ENCODE assay signal across 13 cellular contexts in the genomic region with DNA sequence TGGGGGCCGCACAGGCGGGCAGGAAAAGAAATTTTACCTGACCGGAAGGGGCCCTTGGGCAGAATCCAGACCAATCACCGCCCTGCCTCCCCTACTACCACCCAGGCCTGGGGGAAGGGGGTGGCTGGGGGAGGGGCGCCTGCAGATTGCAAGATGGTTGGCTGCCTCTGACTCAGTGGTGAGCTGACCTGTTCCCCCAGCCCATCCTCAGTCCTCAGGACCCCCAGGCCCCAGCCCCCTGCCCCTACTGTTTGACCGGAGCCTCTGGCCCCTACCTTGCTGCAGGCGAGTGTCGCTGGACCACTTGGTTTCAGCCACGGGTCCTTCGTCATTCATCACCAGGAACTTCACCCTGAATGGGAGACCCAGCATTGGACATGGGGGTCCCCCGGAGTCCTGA. TPM values are rescaled to one million over a fixed set of nuclear protein-coding genes. Genes with fewer than 3 reads are reported as not detected.
DNase-seq lines count a peak whose midpoint lies in the region; ATAC-seq and TF ChIP-seq lines count a peak whose summit lies in the region.
"Not testable (repeated sequence)": the region's sequence is repeated elsewhere in the genome, so short reads cannot be mapped to it uniquely, and the experiment has no call there.
"Had no signal": no experiment of that assay in that cellular context is flagged by ENCODE, and none has a peak within 500 bp of the region (broad histone marks: within the 10 kb centered on the region; RNA-seq: fewer than 3 reads in every experiment).

No MANE protein-coding gene starts in this region.

- H3K4me2 ChIP-seq in GM23338; Karpas-422 (ENCODE audit: low read depth, low read length, poor library complexity, severe bottlenecking); hepatocyte: not testable (repeated sequence)

- intact Hi-C loops in activated CD4-positive, alpha-beta T cell treated with anti-CD3 and anti-CD28 coated beads for 36 hours (cut with DNase I, micrococcal nuclease); colonic mucosa (cut with DNase I): not testable (repeated sequence)

- not testable (repeated sequence) for H3K27ac ChIP-seq in GM23338 (ENCODE audit: low read depth); Karpas-422 (ENCODE audit: low read length); colonic mucosa; hepatocyte

- not testable (repeated sequence) for H3K36me3 Mint-ChIP-seq in GM23338 (ENCODE audit: low read depth); activated CD4-positive, alpha-beta T cell treated with anti-CD3 and anti-CD28 coated beads for 36 hours (ENCODE audit: low read depth); naive B cell; stimulated activated naive B cell treated with anti-CD40 and anti-IgM and Interleukin-4, amounts not matched to agents 10 μg/mL and 1 μg/mL and 100 μg/mL, for 72 hours

- 90% methylated on average over 6 of the region's 11 CpGs for WGBS in hepatocyte (ENCODE audit: low lambda C conversion rate, missing lambda C conversion rate)

- H3K9me3 Mint-ChIP-seq in GM23338; activated CD4-positive, alpha-beta T cell treated with anti-CD3 and anti-CD28 coated beads for 36 hours (ENCODE audit: low read depth); naive B cell; stimulated activated naive B cell treated with anti-CD40 and anti-IgM and Interleukin-4, amounts not matched to agents 10 μg/mL and 1 μg/mL and 100 μg/mL, for 72 hours: not testable (repeated sequence)

- not testable (repeated sequence) for H3K9me2 ChIP-seq in GM23338 (ENCODE audit: insufficient read depth); Karpas-422 (replicated peaks; ENCODE audit: insufficient read depth, low read length); hepatocyte (replicated peaks; ENCODE audit: insufficient read depth)

- H3K4me1 Mint-ChIP-seq in GM23338; activated CD4-positive, alpha-beta T cell treated with anti-CD3 and anti-CD28 coated beads for 36 hours; naive B cell; stimulated activated naive B cell treated with anti-CD40 and anti-IgM and Interleukin-4, amounts not matched to agents 10 μg/mL and 1 μg/mL and 100 μg/mL, for 72 hours: not testable (repeated sequence)

- not testable (repeated sequence) for H3K4me1 ChIP-seq in GM23338 (ENCODE audit: insufficient read depth); Karpas-422 (ENCODE audit: low read length); colonic mucosa; hepatocyte (ENCODE audit: insufficient read depth)

- CTCF ChIA-PET in activated CD4-positive, alpha-beta T cell treated with anti-CD3 and anti-CD28 coated beads for 36 hours (lab: Charles Lee), result not testable (repeated sequence)

- H3K9me3 ChIP-seq in Karpas-422 (ENCODE audit: low read length); colonic mucosa; hepatocyte (ENCODE audit: low read depth): not testable (repeated sequence)

- not testable (repeated sequence) for H3K36me3 ChIP-seq in GM23338 (ENCODE audit: insufficient read depth); Karpas-422 (ENCODE audit: insufficient read depth, low read length); colonic mucosa; hepatocyte (replicated peaks; ENCODE audit: insufficient read depth, low read depth)

- DNase-seq in Daoy (ENCODE audit: low read depth), result peak; percentile 6
- DNase-seq in GM23338 (ENCODE audit: low spot score), result peak; percentile 0
- DNase-seq in Karpas-422, result peak; percentile 34
- peak; percentile 6 for DNase-seq in activated CD4-positive, alpha-beta T cell treated with anti-CD3 and anti-CD28 coated beads for 36 hours
- DNase-seq in colonic mucosa, result peak; percentile 14
- DNase-seq in hepatocyte (ENCODE audit: low spot score), result peak; percentile 0
- DNase-seq in naive B cell, result not testable (repeated sequence)
- DNase-seq in stimulated activated naive B cell treated with anti-CD40 and anti-IgM and Interleukin-4, amounts not matched to agents 10 μg/mL and 1 μg/mL and 100 μg/mL, for 72 hours, result peak; percentile 6

- H2AFZ ChIP-seq in GM23338; Karpas-422 (ENCODE audit: low read length); hepatocyte: not testable (repeated sequence)

- not testable (repeated sequence) for H3K27me3 ChIP-seq in GM23338 (ENCODE audit: insufficient read depth); Karpas-422 (ENCODE audit: low read length); colonic mucosa; hepatocyte

- H3K4me3 ChIP-seq in GM23338; Karpas-422 (ENCODE audit: low read length); colonic mucosa; hepatocyte: not testable (repeated sequence)

- not testable (repeated sequence) for H3K9ac ChIP-seq in Karpas-422 (ENCODE audit: low read length); colonic mucosa (ENCODE audit: low read depth in 2 of 2, low read length in 2 of 2)

- H3K4me3 Mint-ChIP-seq in GM23338; activated CD4-positive, alpha-beta T cell treated with anti-CD3 and anti-CD28 coated beads for 36 hours; stimulated activated naive B cell treated with anti-CD40 and anti-IgM and Interleukin-4, amounts not matched to agents 10 μg/mL and 1 μg/mL and 100 μg/mL, for 72 hours: not testable (repeated sequence)
- H3K4me3 Mint-ChIP-seq in naive B cell, result peak overlapping the region in 1 of 8 donors; percentile 5

- ATAC-seq in GM23338, result peak; percentile 84
- not testable (repeated sequence) for ATAC-seq in activated CD4-positive, alpha-beta T cell treated with anti-CD3 and anti-CD28 coated beads for 36 hours
- peak; percentile 4 for ATAC-seq in naive B cell (ENCODE audit: low read depth in 2 of 2)
- ATAC-seq in stimulated activated naive B cell treated with anti-CD40 and anti-IgM and Interleukin-4, amounts not matched to agents 10 μg/mL and 1 μg/mL and 100 μg/mL, for 72 hours (replicated peaks), result peak; percentile 7 to 12

- not testable (repeated sequence) for TF ChIP-seq CTCF in GM23338 (conservative IDR thresholded peaks at IDR 0.05; ENCODE audit: low read depth in 2 of 2); colonic mucosa (IDR thresholded peaks at IDR 0.05); hepatocyte (IDR thresholded peaks at IDR 0.05; ENCODE audit: poor library complexity)

- not testable (repeated sequence) for H3K27me3 Mint-ChIP-seq in GM23338 (ENCODE audit: insufficient read depth, low read depth, poor library complexity); activated CD4-positive, alpha-beta T cell treated with anti-CD3 and anti-CD28 coated beads for 36 hours; naive B cell; stimulated activated naive B cell treated with anti-CD40 and anti-IgM and Interleukin-4, amounts not matched to agents 10 μg/mL and 1 μg/mL and 100 μg/mL, for 72 hours

- not testable (repeated sequence) for H3K27ac Mint-ChIP-seq in GM23338; activated CD4-positive, alpha-beta T cell treated with anti-CD3 and anti-CD28 coated beads for 36 hours; naive B cell; stimulated activated naive B cell treated with anti-CD40 and anti-IgM and Interleukin-4, amounts not matched to agents 10 μg/mL and 1 μg/mL and 100 μg/mL, for 72 hours

- not testable (repeated sequence) for H3F3A ChIP-seq in GM23338 (replicated peaks; ENCODE audit: low read depth)

- POLR2A ChIA-PET in activated CD4-positive, alpha-beta T cell treated with anti-CD3 and anti-CD28 coated beads for 36 hours (lab: Charles Lee), result not testable (repeated sequence)

- not testable (repeated sequence) for H4K20me1 ChIP-seq in GM23338 (replicated peaks; ENCODE audit: insufficient read depth); Karpas-422 (ENCODE audit: insufficient read depth, low read depth, low read length); hepatocyte (ENCODE audit: insufficient read depth, poor library complexity, severe bottlenecking)

- H3K79me2 ChIP-seq in GM23338 (replicated peaks; ENCODE audit: insufficient read depth); Karpas-422 (ENCODE audit: low read length); hepatocyte: not testable (repeated sequence)

RNA-seq across cellular contexts. Expression of gene UPK3BL1, which starts 3.7 kb away (rescaled TPM):
- total RNA-seq in Daoy (2014; rRNA removed; shearing (Covaris generic)), result 19.8 and 20.9 TPM in 2 replicates
- 10.6 and 12.6 TPM in 2 replicates for total RNA-seq in GM23338 (2014; rRNA removed; shearing (Covaris generic))
- polyA plus RNA-seq in GM23338 (2016; fragmentation: Nextera tagmentation; extraction: Ambion mirVana), result 5.0 and 7.7 TPM in 2 replicates
- 41.7 and 51.4 TPM in 2 replicates for total RNA-seq in Karpas-422 (2014; rRNA removed; shearing (Covaris generic); ENCODE audit: low replicate concordance)
- total RNA-seq in activated CD4-positive, alpha-beta T cell treated with anti-CD3 and anti-CD28 coated beads for 36 hours, result 1 to 10 TPM in 1 of 2 experiments, not detected in 1; 4.0 TPM
- total RNA-seq in colonic mucosa, result 10 to 100 TPM in 1 of 2 donors, 1 to 10 TPM in 1; 9.1 to 21.9 TPM
- total RNA-seq in hepatocyte, result 20.3 and 31.7 TPM in 2 replicates
- 32.2 and 33.0 TPM in 2 replicates for polyA plus RNA-seq in hepatocyte
- 10 to 100 TPM in 5 of 6 donors, 1 to 10 TPM in 1; 8.6 to 29.8 (median 23.3) TPM for polyA plus RNA-seq in naive B cell (ENCODE audit: low read depth in 6 of 6)

RNA-seq across cellular contexts. Expression of gene SPDYE2B, which starts 11.3 kb away (rescaled TPM):
- not detected in 2 replicates for total RNA-seq in Daoy (2014; rRNA removed; shearing (Covaris generic))
- total RNA-seq in GM23338 (2014; rRNA removed; shearing (Covaris generic)), result not detected in 2 replicates
- polyA plus RNA-seq in GM23338 (2016; fragmentation: Nextera tagmentation; extraction: Ambion mirVana) (1.7 TPM in 1 of 2 replicates, not detected in the other), hepatocyte (not detected in 2 replicates), naive B cell (ENCODE audit: low read depth in 6 of 6) (under 1 TPM in 3 of 6 donors, not detected in 3; 0.30 to 0.43 (median 0.42) TPM)
- total RNA-seq in Karpas-422 (2014; rRNA removed; shearing (Covaris generic); ENCODE audit: low replicate concordance), result not detected in 2 replicates
- total RNA-seq in activated CD4-positive, alpha-beta T cell treated with anti-CD3 and anti-CD28 coated beads for 36 hours, result not detected
- total RNA-seq in colonic mucosa (not detected), hepatocyte (not detected in 2 replicates)
- total RNA-seq: activated naive CD8-positive, alpha-beta T cell treated with anti-CD3 and anti-CD28 coated beads for 36 hours; activated T-helper 1 cell treated with anti-CD3 and anti-CD28 coated beads, Interleukin-12 subunit alpha, Interleukin-12 subunit beta, Interleukin-2, Interleukin-4 antibody, amounts not matched to agents 30 ng/mL and 10 ng/mL and 1 ng/mL, durations not matched to agents 14 hours and 24 hours and 36 hours; body of pancreas; kidney epithelial cell; SJSA1 had no signal

RNA-seq across cellular contexts. Expression of gene RASA4, which starts 22.3 kb away (rescaled TPM):
- total RNA-seq in Daoy (2014; rRNA removed; shearing (Covaris generic)), result 1.8 and 7.7 TPM in 2 replicates
- 2.4 and 4.4 TPM in 2 replicates for total RNA-seq in GM23338 (2014; rRNA removed; shearing (Covaris generic))
- 1.6 and 2.6 TPM in 2 replicates for polyA plus RNA-seq in GM23338 (2016; fragmentation: Nextera tagmentation; extraction: Ambion mirVana)
- 4.5 and 16.5 TPM in 2 replicates for total RNA-seq in Karpas-422 (2014; rRNA removed; shearing (Covaris generic); ENCODE audit: low replicate concordance)
- total RNA-seq in activated CD4-positive, alpha-beta T cell treated with anti-CD3 and anti-CD28 coated beads for 36 hours, result 10 to 100 TPM; 32.2 to 33.7 TPM
- 10 to 100 TPM; 16.7 to 31.3 TPM for total RNA-seq in colonic mucosa
- 10.5 and 13.6 TPM in 2 replicates for total RNA-seq in hepatocyte
- 13.7 and 16.2 TPM in 2 replicates for polyA plus RNA-seq in hepatocyte
- 10 to 100 TPM in 4 of 6 donors, 1 to 10 TPM in 2; 5.9 to 24.9 (median 14.3) TPM for polyA plus RNA-seq in naive B cell (ENCODE audit: low read depth in 6 of 6)

RNA-seq across cellular contexts. Expression of gene POLR2J2, which starts 32.6 kb away (rescaled TPM):
- total RNA-seq in Daoy (2014; rRNA removed; shearing (Covaris generic)), result 0.27 and 1.4 TPM in 2 replicates
- total RNA-seq in GM23338 (2014; rRNA removed; shearing (Covaris generic)), result 0.50 and 3.8 TPM in 2 replicates
- 1.5 and 3.2 TPM in 2 replicates for polyA plus RNA-seq in GM23338 (2016; fragmentation: Nextera tagmentation; extraction: Ambion mirVana)
- total RNA-seq in Karpas-422 (2014; rRNA removed; shearing (Covaris generic); ENCODE audit: low replicate concordance), result 13.2 and 14.7 TPM in 2 replicates
- total RNA-seq in activated CD4-positive, alpha-beta T cell treated with anti-CD3 and anti-CD28 coated beads for 36 hours, result 10 to 100 TPM; 20.0 to 38.2 TPM
- 10 to 100 TPM in 1 of 2 donors, 1 to 10 TPM in 1; 5.9 to 12.8 TPM for total RNA-seq in colonic mucosa
- total RNA-seq in hepatocyte, result 1.6 TPM in 2 replicates
- polyA plus RNA-seq in hepatocyte, result 3.5 and 8.7 TPM in 2 replicates
- polyA plus RNA-seq in naive B cell (ENCODE audit: low read depth in 6 of 6), result 1 to 10 TPM in 5 of 6 donors, under 1 TPM in 1; 0.76 to 6.2 (median 2.7) TPM
